Comparison of ENCODE assay signal across 1 cellular context in the genomic region with DNA sequence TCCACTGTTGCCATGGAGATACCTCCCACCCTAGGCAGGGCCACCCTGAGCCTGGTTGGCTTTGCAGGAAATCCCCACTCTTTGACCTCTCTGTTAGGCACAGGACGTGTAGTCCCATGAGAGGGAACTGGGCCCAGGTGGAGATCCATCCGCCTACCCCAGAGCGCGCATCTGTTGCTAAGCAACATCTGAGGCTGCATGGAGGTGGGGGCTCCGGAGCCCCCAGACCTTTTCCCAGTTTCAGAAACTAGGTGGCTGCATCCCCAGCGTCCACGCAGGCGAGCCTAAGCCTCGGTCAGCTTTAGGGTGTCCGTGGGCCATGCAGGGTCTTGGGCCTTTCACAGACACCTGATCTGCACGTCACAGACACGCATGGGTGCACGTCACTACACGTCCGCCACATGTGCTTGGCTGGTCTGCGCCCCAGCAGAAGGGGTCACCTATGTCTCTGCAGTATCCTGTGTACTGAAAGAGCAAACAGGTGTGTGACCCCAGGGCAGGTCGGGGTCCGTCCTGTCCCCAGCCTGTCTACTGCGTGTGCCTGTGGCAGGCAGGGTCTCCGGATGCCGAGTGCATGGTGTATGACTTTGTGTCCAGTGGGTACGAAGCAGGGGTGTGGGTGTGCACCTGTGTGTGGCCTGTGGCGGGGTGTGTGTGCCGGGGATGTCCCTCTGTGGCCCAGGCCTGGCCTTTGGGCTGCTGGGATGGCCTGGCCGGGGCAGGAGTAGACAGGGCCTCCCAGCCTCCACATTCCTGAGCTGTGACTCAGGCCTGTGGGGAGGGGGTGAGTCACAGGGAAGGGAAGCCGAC.
TF ChIP-seq lines count a peak whose summit lies in the region.

No MANE protein-coding gene starts in this region.

TF ChIP-seq in HepG2, 621 proteins besides CTCF, POLR2A, EP300 and RAD21 (continued from another document and continues in another):
- TF ChIP-seq HMG20A (CRISPR knock-in tag; IDR thresholded peaks at IDR 0.05; ENCODE audit: borderline replicate concordance) (0 out of 2 replicates have a peak, but pooled peaks have one; percentile 42), ETV5 (CRISPR knock-in tag; IDR thresholded peaks at IDR 0.05; ENCODE audit: borderline replicate concordance) (peak; percentile 78), SMAD1 (CRISPR knock-in tag; IDR thresholded peaks at IDR 0.05; ENCODE audit: borderline replicate concordance, low read depth) (no peak), ZKSCAN8 (CRISPR knock-in tag; IDR thresholded peaks at IDR 0.05; ENCODE audit: borderline replicate concordance) (no peak), ZEB1 (IDR thresholded peaks at IDR 0.05; ENCODE audit: insufficient replicate concordance, low read depth) (peak; percentile 78), CC2D1A (CRISPR knock-in tag; IDR thresholded peaks at IDR 0.05) (0 out of 2 replicates have a peak, but pooled peaks have one; percentile 49), SSRP1 (CRISPR knock-in tag; IDR thresholded peaks at IDR 0.05) (no peak), ZNF75D (CRISPR knock-in tag; IDR thresholded peaks at IDR 0.05; ENCODE audit: borderline replicate concordance) (no peak), ISX (CRISPR knock-in tag; conservative IDR thresholded peaks at IDR 0.05) (no peak), FOSL2 (CRISPR knock-in tag; IDR thresholded peaks at IDR 0.05) (peak; percentile 99), ETV6 (CRISPR knock-in tag; conservative IDR thresholded peaks at IDR 0.05) (no peak), ZNF441 (CRISPR knock-in tag; IDR thresholded peaks at IDR 0.05; ENCODE audit: borderline replicate concordance) (peak; percentile 33; the same call in 1 of the 2 replicates), ZNF790 (CRISPR knock-in tag; IDR thresholded peaks at IDR 0.05; ENCODE audit: borderline replicate concordance) (no peak), KDM5B (CRISPR knock-in tag; IDR thresholded peaks at IDR 0.05; ENCODE audit: borderline replicate concordance) (no peak), CHD4 (IDR thresholded peaks at IDR 0.05; ENCODE audit: borderline replicate concordance, low read length) (no peak), NR2F1 (CRISPR knock-in tag; IDR thresholded peaks at IDR 0.05) (peak; percentile 58 to 67; a peak in 2 of 4 replicates), ZNF34 (CRISPR knock-in tag; IDR thresholded peaks at IDR 0.05; ENCODE audit: borderline replicate concordance) (no peak), ZNF296 (CRISPR knock-in tag; conservative IDR thresholded peaks at IDR 0.05) (no peak; the same call in 1 of the 2 replicates), RFX3 (CRISPR knock-in tag; IDR thresholded peaks at IDR 0.05) (0 out of 2 replicates have a peak, but pooled peaks have one; percentile 9), JARID2 (CRISPR knock-in tag; IDR thresholded peaks at IDR 0.05; ENCODE audit: insufficient replicate concordance) (no peak), RAD51 (IDR thresholded peaks at IDR 0.05; ENCODE audit: borderline replicate concordance) (no peak)
- TF ChIP-seq, protein P1, sequence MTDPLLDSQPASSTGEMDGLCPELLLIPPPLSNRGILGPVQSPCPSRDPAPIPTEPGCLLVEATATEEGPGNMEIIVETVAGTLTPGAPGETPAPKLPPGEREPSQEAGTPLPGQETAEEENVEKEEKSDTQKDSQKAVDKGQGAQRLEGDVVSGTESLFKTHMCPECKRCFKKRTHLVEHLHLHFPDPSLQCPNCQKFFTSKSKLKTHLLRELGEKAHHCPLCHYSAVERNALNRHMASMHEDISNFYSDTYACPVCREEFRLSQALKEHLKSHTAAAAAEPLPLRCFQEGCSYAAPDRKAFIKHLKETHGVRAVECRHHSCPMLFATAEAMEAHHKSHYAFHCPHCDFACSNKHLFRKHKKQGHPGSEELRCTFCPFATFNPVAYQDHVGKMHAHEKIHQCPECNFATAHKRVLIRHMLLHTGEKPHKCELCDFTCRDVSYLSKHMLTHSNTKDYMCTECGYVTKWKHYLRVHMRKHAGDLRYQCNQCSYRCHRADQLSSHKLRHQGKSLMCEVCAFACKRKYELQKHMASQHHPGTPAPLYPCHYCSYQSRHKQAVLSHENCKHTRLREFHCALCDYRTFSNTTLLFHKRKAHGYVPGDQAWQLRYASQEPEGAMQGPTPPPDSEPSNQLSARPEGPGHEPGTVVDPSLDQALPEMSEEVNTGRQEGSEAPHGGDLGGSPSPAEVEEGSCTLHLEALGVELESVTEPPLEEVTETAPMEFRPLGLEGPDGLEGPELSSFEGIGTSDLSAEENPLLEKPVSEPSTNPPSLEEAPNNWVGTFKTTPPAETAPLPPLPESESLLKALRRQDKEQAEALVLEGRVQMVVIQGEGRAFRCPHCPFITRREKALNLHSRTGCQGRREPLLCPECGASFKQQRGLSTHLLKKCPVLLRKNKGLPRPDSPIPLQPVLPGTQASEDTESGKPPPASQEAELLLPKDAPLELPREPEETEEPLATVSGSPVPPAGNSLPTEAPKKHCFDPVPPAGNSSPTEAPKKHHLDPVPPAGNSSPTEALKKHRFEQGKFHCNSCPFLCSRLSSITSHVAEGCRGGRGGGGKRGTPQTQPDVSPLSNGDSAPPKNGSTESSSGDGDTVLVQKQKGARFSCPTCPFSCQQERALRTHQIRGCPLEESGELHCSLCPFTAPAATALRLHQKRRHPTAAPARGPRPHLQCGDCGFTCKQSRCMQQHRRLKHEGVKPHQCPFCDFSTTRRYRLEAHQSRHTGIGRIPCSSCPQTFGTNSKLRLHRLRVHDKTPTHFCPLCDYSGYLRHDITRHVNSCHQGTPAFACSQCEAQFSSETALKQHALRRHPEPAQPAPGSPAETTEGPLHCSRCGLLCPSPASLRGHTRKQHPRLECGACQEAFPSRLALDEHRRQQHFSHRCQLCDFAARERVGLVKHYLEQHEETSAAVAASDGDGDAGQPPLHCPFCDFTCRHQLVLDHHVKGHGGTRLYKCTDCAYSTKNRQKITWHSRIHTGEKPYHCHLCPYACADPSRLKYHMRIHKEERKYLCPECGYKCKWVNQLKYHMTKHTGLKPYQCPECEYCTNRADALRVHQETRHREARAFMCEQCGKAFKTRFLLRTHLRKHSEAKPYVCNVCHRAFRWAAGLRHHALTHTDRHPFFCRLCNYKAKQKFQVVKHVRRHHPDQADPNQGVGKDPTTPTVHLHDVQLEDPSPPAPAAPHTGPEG (CRISPR knock-in tag; IDR thresholded peaks at IDR 0.05), result no peak
- TF ChIP-seq, protein P2, sequence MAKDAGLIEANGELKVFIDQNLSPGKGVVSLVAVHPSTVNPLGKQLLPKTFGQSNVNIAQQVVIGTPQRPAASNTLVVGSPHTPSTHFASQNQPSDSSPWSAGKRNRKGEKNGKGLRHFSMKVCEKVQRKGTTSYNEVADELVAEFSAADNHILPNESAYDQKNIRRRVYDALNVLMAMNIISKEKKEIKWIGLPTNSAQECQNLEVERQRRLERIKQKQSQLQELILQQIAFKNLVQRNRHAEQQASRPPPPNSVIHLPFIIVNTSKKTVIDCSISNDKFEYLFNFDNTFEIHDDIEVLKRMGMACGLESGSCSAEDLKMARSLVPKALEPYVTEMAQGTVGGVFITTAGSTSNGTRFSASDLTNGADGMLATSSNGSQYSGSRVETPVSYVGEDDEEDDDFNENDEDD (CRISPR knock-in tag; IDR thresholded peaks at IDR 0.05; ENCODE audit: borderline replicate concordance), result peak; percentile 12; the same call in 1 of the 2 replicates
- TF ChIP-seq, protein P3, sequence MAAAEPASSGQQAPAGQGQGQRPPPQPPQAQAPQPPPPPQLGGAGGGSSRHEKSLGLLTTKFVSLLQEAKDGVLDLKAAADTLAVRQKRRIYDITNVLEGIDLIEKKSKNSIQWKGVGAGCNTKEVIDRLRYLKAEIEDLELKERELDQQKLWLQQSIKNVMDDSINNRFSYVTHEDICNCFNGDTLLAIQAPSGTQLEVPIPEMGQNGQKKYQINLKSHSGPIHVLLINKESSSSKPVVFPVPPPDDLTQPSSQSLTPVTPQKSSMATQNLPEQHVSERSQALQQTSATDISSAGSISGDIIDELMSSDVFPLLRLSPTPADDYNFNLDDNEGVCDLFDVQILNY (CRISPR knock-in tag; conservative IDR thresholded peaks at IDR 0.05), result 0 out of 2 replicates have a peak, but pooled peaks have one; percentile 33
- TF ChIP-seq, protein P4, sequence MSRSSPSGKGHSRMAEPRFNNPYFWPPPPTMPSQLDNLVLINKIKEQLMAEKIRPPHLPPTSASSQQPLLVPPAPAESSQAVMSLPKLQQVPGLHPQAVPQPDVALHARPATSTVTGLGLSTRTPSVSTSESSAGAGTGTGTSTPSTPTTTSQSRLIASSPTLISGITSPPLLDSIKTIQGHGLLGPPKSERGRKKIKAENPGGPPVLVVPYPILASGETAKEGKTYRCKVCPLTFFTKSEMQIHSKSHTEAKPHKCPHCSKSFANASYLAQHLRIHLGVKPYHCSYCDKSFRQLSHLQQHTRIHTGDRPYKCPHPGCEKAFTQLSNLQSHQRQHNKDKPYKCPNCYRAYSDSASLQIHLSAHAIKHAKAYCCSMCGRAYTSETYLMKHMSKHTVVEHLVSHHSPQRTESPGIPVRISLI (CRISPR knock-in tag; IDR thresholded peaks at IDR 0.05; ENCODE audit: borderline replicate concordance), result no peak; the same call in 1 of the 2 replicates
- TF ChIP-seq, protein P5, sequence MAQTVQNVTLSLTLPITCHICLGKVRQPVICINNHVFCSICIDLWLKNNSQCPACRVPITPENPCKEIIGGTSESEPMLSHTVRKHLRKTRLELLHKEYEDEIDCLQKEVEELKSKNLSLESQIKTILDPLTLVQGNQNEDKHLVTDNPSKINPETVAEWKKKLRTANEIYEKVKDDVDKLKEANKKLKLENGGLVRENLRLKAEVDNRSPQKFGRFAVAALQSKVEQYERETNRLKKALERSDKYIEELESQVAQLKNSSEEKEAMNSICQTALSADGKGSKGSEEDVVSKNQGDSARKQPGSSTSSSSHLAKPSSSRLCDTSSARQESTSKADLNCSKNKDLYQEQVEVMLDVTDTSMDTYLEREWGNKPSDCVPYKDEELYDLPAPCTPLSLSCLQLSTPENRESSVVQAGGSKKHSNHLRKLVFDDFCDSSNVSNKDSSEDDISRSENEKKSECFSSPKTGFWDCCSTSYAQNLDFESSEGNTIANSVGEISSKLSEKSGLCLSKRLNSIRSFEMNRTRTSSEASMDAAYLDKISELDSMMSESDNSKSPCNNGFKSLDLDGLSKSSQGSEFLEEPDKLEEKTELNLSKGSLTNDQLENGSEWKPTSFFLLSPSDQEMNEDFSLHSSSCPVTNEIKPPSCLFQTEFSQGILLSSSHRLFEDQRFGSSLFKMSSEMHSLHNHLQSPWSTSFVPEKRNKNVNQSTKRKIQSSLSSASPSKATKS (CRISPR knock-in tag; IDR thresholded peaks at IDR 0.05), result no peak
- TF ChIP-seq, protein P6, sequence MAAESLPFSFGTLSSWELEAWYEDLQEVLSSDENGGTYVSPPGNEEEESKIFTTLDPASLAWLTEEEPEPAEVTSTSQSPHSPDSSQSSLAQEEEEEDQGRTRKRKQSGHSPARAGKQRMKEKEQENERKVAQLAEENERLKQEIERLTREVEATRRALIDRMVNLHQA (CRISPR knock-in tag; IDR thresholded peaks at IDR 0.05), result no peak
- TF ChIP-seq, protein P7, sequence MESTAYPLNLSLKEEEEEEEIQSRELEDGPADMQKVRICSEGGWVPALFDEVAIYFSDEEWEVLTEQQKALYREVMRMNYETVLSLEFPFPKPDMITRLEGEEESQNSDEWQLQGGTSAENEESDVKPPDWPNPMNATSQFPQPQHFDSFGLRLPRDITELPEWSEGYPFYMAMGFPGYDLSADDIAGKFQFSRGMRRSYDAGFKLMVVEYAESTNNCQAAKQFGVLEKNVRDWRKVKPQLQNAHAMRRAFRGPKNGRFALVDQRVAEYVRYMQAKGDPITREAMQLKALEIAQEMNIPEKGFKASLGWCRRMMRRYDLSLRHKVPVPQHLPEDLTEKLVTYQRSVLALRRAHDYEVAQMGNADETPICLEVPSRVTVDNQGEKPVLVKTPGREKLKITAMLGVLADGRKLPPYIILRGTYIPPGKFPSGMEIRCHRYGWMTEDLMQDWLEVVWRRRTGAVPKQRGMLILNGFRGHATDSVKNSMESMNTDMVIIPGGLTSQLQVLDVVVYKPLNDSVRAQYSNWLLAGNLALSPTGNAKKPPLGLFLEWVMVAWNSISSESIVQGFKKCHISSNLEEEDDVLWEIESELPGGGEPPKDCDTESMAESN (CRISPR knock-in tag; conservative IDR thresholded peaks at IDR 0.05), result no peak; the same call in none of the 2 replicates
- TF ChIP-seq, protein P8, sequence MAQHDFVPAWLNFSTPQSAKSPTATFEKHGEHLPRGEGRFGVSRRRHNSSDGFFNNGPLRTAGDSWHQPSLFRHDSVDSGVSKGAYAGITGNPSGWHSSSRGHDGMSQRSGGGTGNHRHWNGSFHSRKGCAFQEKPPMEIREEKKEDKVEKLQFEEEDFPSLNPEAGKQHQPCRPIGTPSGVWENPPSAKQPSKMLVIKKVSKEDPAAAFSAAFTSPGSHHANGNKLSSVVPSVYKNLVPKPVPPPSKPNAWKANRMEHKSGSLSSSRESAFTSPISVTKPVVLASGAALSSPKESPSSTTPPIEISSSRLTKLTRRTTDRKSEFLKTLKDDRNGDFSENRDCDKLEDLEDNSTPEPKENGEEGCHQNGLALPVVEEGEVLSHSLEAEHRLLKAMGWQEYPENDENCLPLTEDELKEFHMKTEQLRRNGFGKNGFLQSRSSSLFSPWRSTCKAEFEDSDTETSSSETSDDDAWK (CRISPR knock-in tag; IDR thresholded peaks at IDR 0.05), result no peak
- TF ChIP-seq, protein P9, sequence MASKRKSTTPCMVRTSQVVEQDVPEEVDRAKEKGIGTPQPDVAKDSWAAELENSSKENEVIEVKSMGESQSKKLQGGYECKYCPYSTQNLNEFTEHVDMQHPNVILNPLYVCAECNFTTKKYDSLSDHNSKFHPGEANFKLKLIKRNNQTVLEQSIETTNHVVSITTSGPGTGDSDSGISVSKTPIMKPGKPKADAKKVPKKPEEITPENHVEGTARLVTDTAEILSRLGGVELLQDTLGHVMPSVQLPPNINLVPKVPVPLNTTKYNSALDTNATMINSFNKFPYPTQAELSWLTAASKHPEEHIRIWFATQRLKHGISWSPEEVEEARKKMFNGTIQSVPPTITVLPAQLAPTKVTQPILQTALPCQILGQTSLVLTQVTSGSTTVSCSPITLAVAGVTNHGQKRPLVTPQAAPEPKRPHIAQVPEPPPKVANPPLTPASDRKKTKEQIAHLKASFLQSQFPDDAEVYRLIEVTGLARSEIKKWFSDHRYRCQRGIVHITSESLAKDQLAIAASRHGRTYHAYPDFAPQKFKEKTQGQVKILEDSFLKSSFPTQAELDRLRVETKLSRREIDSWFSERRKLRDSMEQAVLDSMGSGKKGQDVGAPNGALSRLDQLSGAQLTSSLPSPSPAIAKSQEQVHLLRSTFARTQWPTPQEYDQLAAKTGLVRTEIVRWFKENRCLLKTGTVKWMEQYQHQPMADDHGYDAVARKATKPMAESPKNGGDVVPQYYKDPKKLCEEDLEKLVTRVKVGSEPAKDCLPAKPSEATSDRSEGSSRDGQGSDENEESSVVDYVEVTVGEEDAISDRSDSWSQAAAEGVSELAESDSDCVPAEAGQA (IDR thresholded peaks at IDR 0.05; ENCODE audit: low read depth), result peak; percentile 38
- TF ChIP-seq, protein P9 (CRISPR knock-in tag; IDR thresholded peaks at IDR 0.05; ENCODE audit: borderline replicate concordance), result no peak
